Comparison of ENCODE assay signal across 10 cellular contexts in genomic region chr20:10558635-10559187, GRCh38.
DNase-seq lines count a peak whose midpoint lies in the region; ATAC-seq, FAIRE-seq and TF ChIP-seq lines count a peak whose summit lies in the region.
"Had no signal": no experiment of that assay in that cellular context is flagged by ENCODE, and none has a peak within 500 bp of the region (broad histone marks: within the 10 kb centered on the region; RNA-seq: fewer than 3 reads in every experiment).

No MANE protein-coding gene starts in this region.

- TF ChIP-seq CTCF in H9 (conservative IDR thresholded peaks at IDR 0.05) = no peak
- TF ChIP-seq CTCF in ovary (IDR thresholded peaks at IDR 0.05) = no peak

- no peak overlapping the region for H3K56ac ChIP-seq in H9 (ENCODE audit: insufficient read length, low read depth, low read length)

- no peaks in the 10 kb centered on the region for H4K20me1 ChIP-seq in H9 (ENCODE audit: control insufficient read depth, insufficient read depth, insufficient read length)

- no peak overlapping the region for H2BK15ac ChIP-seq in H9 (ENCODE audit: low read depth, low read length)

- H2BK20ac ChIP-seq in H9 (ENCODE audit: low read depth, low read length, poor library complexity, severe bottlenecking) = no peak overlapping the region

- no peaks in the 10 kb centered on the region for H3K23me2 ChIP-seq in H9 (ENCODE audit: insufficient read length, low read depth, low read length, poor library complexity, severe bottlenecking)

- H3K9me3 ChIP-seq in H9 (ENCODE audit: control insufficient read depth, low read depth, low read length) (no peaks in the 10 kb centered on the region), SJSA1 (replicated peaks) (no peaks in the 10 kb centered on the region), ovary (no peaks in the 10 kb centered on the region)
- H3K9me3 ChIP-seq: neutrophil had no signal

- no peak overlapping the region for H4K8ac ChIP-seq in H9 (replicated peaks; ENCODE audit: insufficient read length, low read depth, low read length)

- no peak overlapping the region for H3K27ac ChIP-seq in H9 (ENCODE audit: insufficient read length, low read depth, low read length)
- peak overlapping the region; percentile 84 for H3K27ac ChIP-seq in SJSA1
- no peak overlapping the region for H3K27ac ChIP-seq in ovary
- H3K27ac ChIP-seq: neutrophil had no signal

- H3K4me3 ChIP-seq in SJSA1 (peak overlapping the region; percentile 6; the same call in 1 of the 2 replicates), ovary (no peak overlapping the region)

- H3K36me3 ChIP-seq in SJSA1 = no peaks in the 10 kb centered on the region
- H3K36me3 ChIP-seq in ovary = no peaks in the 10 kb centered on the region
- H3K36me3 ChIP-seq: neutrophil had no signal

- no peaks in the 10 kb centered on the region for H3K27me3 ChIP-seq in H9 (ENCODE audit: insufficient read depth, low read length)
- H3K27me3 ChIP-seq in SJSA1 (replicated peaks) = no peaks in the 10 kb centered on the region
- no peaks in the 10 kb centered on the region for H3K27me3 ChIP-seq in ovary
- H3K27me3 ChIP-seq: neutrophil had no signal

- H3K4me3 Mint-ChIP-seq in H9 = no peak overlapping the region

- no peaks in the 10 kb centered on the region for H3K27me3 Mint-ChIP-seq in H9 (ENCODE audit: low read depth)

- H3K36me3 Mint-ChIP-seq in H9 (ENCODE audit: insufficient read depth in 1 of 3, low read depth in 3 of 3) = peaks cover 4 to 6% (median 4%) of the 10 kb centered on the region in 3 experiments

- H3K18ac ChIP-seq in H9 (ENCODE audit: insufficient read length, low read depth, low read length) = no peak overlapping the region

- DNase-seq in GM12891 (ENCODE audit: insufficient read length, low spot score) (no peak), H9 (no peak), SJSA1 (ENCODE audit: low read depth in 1 of 2, low spot score in 2 of 2) (peak; percentile 86 to 96), fibroblast of peridontal ligament (ENCODE audit: extremely low read depth) (peak; percentile 93), ovary (no peak), G401 (ENCODE audit: low spot score) (no peak), posterior vena cava (ENCODE audit: low spot score) (no peak)
- DNase-seq in stimulated activated naive CD8-positive, alpha-beta T cell treated with anti-CD3 and anti-CD28 coated beads, Interleukin-15, Interleukin-2, amounts not matched to agents 100 U/mL and 50 U/mL, for 24 hours = peak; percentile 57

- no peak overlapping the region for H3K4me2 ChIP-seq in H9 (ENCODE audit: insufficient read depth, insufficient read length, low read length)

- no CpG with 5 or more reads among the region's 9 CpGs for WGBS in H9 (ENCODE audit: extremely low coverage, insufficient read length, low lambda C conversion rate)
- 28 to 32% (median 31%) methylated on average over 9 of the region's 9 CpGs for WGBS in ovary, 3 donors

- no peak overlapping the region for H3T11ph ChIP-seq in H9 (ENCODE audit: low read length)

- H3K4me1 ChIP-seq in H9 (ENCODE audit: insufficient read depth, low read length) (peaks cover 3% of the 10 kb centered on the region; the same call in 1 of the 2 replicates), SJSA1 (replicated peaks) (peaks cover 60% of the 10 kb centered on the region), ovary (ENCODE audit: insufficient read depth) (peaks cover 3% of the 10 kb centered on the region)

- H4K91ac ChIP-seq in H9 (ENCODE audit: insufficient read length, low read depth, low read length) = no peak overlapping the region

- in situ Hi-C loops in G401 (cut with HindIII; ENCODE audit: low sequenced_read_pairs) = no loop called here

- no peak for TF ChIP-seq EP300 in ovary (IDR thresholded peaks at IDR 0.05)

- no peak overlapping the region for H2BK5ac ChIP-seq in H9 (ENCODE audit: insufficient read length, low read length)

- H3K9ac ChIP-seq in H9 (ENCODE audit: extremely low read depth, insufficient read length, low read length) = no peak overlapping the region

- FAIRE-seq in GM12891 (lab: Jason Lieb, UNC) = peak; percentile 84

- peaks cover 0 to 4% of the 10 kb centered on the region in 2 experiments; a peak in 1 of 5 replicates for H3K9me3 Mint-ChIP-seq in H9

- TF ChIP-seq POLR2A in GM12891 (IDR thresholded peaks at IDR 0.05; ENCODE audit: low read depth, low read length) = no peak
- no peak for TF ChIP-seq POLR2A in ovary (IDR thresholded peaks at IDR 0.05)

- H3K79me2 ChIP-seq in H9 (ENCODE audit: insufficient read depth, low read length) = no peaks in the 10 kb centered on the region

- H3K14ac ChIP-seq in H9 (ENCODE audit: insufficient read depth, low read length) = no peak overlapping the region

- H3K27ac Mint-ChIP-seq in H9 = peak overlapping the region; percentile 14 to 88 (median 50); a peak in 4 of 7 replicates

- H3K4ac ChIP-seq in H9 (ENCODE audit: low read depth, low read length) = no peak overlapping the region

- no peak overlapping the region for H4K5ac ChIP-seq in H9 (ENCODE audit: insufficient read length, low read depth, low read length)

- H3K4me1 Mint-ChIP-seq in H9 = peaks cover 34 to 38% of the 10 kb centered on the region in 2 experiments

- no peak overlapping the region for H2BK120ac ChIP-seq in H9 (ENCODE audit: low read depth, low read length, poor library complexity, severe bottlenecking)

- no peak overlapping the region for H2BK12ac ChIP-seq in H9 (ENCODE audit: insufficient read length, low read depth, low read length)

- intact Hi-C loops in ovary (cut with DNase I) = loop anchor here in 3 of 4 donors (5.0 to 10.0 kb wide), 4 partner anchors 116 to 986 kb away; partner anchors contain the start of gene JAG1 (in 1 of the 3)
- intact Hi-C loops in posterior vena cava (cut with DNase I) = loop anchor here in 1 of 2 donors (10.0 kb wide), 1 partner anchor 106 kb away; no protein-coding TSS in a partner anchor

- H3K23ac ChIP-seq in H9 (ENCODE audit: insufficient read length, low read depth, low read length) = no peak overlapping the region

- no peak overlapping the region for H2AK5ac ChIP-seq in H9 (ENCODE audit: insufficient read length, low read length)

- H2AFZ ChIP-seq in H9 (ENCODE audit: low read length) = no peak overlapping the region

- ATAC-seq in stimulated activated naive CD8-positive, alpha-beta T cell treated with anti-CD3 and anti-CD28 coated beads, Interleukin-15, Interleukin-2, amounts not matched to agents 100 U/mL and 50 U/mL, for 24 hours = peak; percentile 98
- ATAC-seq: Panc1 had no signal

- H3K79me1 ChIP-seq in H9 (ENCODE audit: insufficient read depth, low read depth, low read length, poor library complexity, severe bottlenecking) = no peaks in the 10 kb centered on the region

TF ChIP-seq in GM12891, 5 proteins besides CTCF, POLR2A, EP300 and RAD21:
- TF ChIP-seq POU2F2 (IDR thresholded peaks at IDR 0.05; ENCODE audit: low read depth, low read length) (no peak), SPI1 (IDR thresholded peaks at IDR 0.05; ENCODE audit: low read depth, low read length) (no peak), POLR2AphosphoS5 (IDR thresholded peaks at IDR 0.05; ENCODE audit: low read depth, low read length) (no peak), PAX5 (IDR thresholded peaks at IDR 0.05; ENCODE audit: insufficient read depth, low read length, severe bottlenecking) (no peak), TAF1 (IDR thresholded peaks at IDR 0.05; ENCODE audit: low read depth, low read length) (no peak)

Comparison
In these comparisons a context has a peak if more than half of its experiments do, and no peak if none do; other contexts are left out.
1. DNase-seq: peak in SJSA1 (2 of 2), fibroblast of peridontal ligament (single experiment) and stimulated activated naive CD8-positive, alpha-beta T cell treated with anti-CD3 and anti-CD28 coated beads, Interleukin-15, Interleukin-2, amounts not matched to agents 100 U/mL and 50 U/mL, for 24 hours (single experiment); none in GM12891 (single experiment), H9 (single experiment), ovary (0 of 5), G401 (single experiment) and posterior vena cava (single experiment).